In the genomic region with DNA sequence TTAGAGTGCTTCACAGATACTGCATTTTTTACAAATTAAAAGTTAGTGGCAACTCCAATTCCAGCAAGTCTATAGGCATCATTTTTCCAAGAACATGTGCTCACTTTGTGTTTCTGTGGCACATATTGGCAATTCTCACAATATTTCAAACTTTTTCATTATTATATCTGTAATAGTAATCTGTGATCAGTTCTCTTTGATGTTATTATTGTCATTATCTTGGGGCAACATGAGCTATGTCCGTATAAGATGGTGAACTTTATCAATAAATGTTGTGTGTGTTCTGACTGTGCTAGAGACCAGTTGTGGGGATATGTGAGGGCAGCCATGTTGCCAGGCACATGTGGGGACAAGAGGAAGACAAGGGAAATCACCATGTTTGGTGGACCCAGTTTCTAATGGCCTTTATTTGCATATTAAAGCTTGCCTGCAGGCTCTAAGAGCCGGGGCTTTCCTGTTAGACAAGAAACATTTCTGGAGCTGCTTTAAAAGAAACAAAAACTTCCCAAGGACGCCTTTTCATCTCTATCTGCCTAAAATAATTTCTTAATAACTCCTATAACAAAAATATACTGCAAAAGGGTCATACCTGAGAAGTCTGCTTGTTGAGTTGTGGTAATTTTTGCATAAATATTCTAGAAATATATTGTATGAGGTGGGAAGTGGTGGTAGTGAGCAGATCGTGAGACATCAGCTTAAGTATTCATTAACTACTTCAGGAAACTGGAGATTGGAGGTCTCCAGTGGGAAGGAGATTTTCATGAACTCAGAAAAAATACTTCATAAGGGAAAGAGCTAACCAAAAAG, we compare ENCODE assay signal across 1 cellular context.
TF ChIP-seq lines count a peak whose summit lies in the region.

No MANE protein-coding gene starts in this region.

TF ChIP-seq in GM23338, 12 proteins besides CTCF, POLR2A, EP300 and RAD21 (continued from another document):
- TF ChIP-seq, protein P1, sequence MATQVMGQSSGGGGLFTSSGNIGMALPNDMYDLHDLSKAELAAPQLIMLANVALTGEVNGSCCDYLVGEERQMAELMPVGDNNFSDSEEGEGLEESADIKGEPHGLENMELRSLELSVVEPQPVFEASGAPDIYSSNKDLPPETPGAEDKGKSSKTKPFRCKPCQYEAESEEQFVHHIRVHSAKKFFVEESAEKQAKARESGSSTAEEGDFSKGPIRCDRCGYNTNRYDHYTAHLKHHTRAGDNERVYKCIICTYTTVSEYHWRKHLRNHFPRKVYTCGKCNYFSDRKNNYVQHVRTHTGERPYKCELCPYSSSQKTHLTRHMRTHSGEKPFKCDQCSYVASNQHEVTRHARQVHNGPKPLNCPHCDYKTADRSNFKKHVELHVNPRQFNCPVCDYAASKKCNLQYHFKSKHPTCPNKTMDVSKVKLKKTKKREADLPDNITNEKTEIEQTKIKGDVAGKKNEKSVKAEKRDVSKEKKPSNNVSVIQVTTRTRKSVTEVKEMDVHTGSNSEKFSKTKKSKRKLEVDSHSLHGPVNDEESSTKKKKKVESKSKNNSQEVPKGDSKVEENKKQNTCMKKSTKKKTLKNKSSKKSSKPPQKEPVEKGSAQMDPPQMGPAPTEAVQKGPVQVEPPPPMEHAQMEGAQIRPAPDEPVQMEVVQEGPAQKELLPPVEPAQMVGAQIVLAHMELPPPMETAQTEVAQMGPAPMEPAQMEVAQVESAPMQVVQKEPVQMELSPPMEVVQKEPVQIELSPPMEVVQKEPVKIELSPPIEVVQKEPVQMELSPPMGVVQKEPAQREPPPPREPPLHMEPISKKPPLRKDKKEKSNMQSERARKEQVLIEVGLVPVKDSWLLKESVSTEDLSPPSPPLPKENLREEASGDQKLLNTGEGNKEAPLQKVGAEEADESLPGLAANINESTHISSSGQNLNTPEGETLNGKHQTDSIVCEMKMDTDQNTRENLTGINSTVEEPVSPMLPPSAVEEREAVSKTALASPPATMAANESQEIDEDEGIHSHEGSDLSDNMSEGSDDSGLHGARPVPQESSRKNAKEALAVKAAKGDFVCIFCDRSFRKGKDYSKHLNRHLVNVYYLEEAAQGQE (IDR thresholded peaks at IDR 0.05; ENCODE audit: unreplicated experiment): no peak
- no peak for TF ChIP-seq ZNF331 (CRISPR knock-in tag; IDR thresholded peaks at IDR 0.05; ENCODE audit: low read depth)
